In the genomic region with DNA sequence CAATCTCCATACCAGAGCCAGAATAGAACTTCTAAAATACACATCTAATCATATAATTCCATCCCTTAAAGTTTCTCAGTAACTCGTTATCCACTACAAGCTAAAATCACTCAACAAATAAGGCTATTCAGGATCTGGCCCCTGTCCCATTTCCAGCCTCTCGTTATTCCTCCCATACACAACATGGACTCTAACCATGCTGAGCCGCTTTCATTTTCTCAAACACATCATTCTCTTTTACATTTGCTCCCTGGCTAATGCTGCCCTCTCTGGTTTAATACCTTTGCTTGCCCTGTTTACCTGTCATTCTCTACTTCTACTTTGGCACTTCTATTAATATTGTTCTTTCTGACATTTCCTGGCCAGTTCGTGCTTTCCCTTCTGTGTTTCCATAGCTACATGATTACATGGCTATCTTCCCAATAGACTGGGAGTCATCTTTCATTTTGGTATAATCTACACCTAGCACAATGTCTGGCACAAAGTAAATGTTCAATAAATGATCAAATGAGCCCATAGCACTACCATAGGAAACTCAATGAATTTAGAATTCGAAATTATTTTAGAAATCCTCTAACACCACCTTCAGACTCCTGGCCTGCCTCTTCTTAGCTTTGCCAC, we compare ENCODE assay signal across 10 cellular contexts.
DNase-seq lines count a peak whose midpoint lies in the region; ATAC-seq lines count a peak whose summit lies in the region.
"Had no signal": no experiment of that assay in that cellular context is flagged by ENCODE, and none has a peak within 500 bp of the region (broad histone marks: within the 10 kb centered on the region; RNA-seq: fewer than 3 reads in every experiment).

No MANE protein-coding gene starts in this region.

- DNase-seq in NCI-H2227 treated with DMSO at 0.1 percent for 48 hours (lab: John Stamatoyannopoulos, UW) (peak; percentile 37), NCI-H2227 (lab: John Stamatoyannopoulos, UW; ENCODE audit: unreplicated experiment) (no peak), NCI-H446 treated with DMSO at 0.1 percent for 48 hours (lab: John Stamatoyannopoulos, UW) (peak; percentile 64), dermis microvascular lymphatic vessel endothelial cell (ENCODE audit: low read depth in 2 of 2) (peak; percentile 5 to 15), superior temporal gyrus (ENCODE audit: extremely low spot score) (peak; percentile 83)
- DNase-seq: cerebellar nuclear complex, OCI-M1 had no signal

- ATAC-seq in GM18502 (IDR thresholded peaks at IDR 0.05; ENCODE audit: poor library complexity, unreplicated experiment) (no peak), GM21717 (IDR thresholded peaks at IDR 0.05; ENCODE audit: unreplicated experiment) (no peak), HG02884 (IDR thresholded peaks at IDR 0.05; ENCODE audit: unreplicated experiment) (no peak)
